ENCODE assay signal across 9 cellular contexts in the genomic region with DNA sequence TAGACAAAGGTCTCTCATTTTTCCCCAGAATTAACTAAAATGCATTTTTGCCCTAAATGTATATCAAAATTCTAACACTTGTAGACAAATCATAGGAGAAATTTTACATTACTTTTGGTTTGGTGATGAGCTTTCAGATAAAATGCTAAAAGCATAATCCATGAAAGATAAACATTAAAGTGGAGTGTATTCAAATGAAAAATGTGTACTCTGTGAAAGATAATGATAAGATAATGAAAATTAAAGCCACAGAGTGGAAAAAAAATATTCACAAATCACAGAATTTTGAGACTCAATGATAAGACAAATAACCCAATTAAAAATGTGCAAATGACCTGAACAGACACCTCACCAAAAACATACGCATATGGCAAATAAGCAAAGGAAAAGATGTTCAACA.
"Had no signal": no experiment of that assay in that cellular context is flagged by ENCODE, and none has a peak within 500 bp of the region (broad histone marks: within the 10 kb centered on the region; RNA-seq: fewer than 3 reads in every experiment).

No MANE protein-coding gene starts in this region.

- H3K36me3 ChIP-seq: HAP-1 had no signal

- H3K9ac ChIP-seq: GM23248 had no signal

- DNase-seq: GM23248, GOT3, H7, H9, HCEC 1CT, HFFc6 had no signal

- H3K4me2 ChIP-seq: GM23338 had no signal

- H2AFZ ChIP-seq: GM23248, GM23338 had no signal

- ATAC-seq: GM23338, HCT116 had no signal

- H3K4me1 ChIP-seq: HAP-1 had no signal

- H3K27ac ChIP-seq: GM23248 had no signal

- H3K4me3 ChIP-seq: GM23248, GM23338, HAP-1 had no signal

- H3K9me3 ChIP-seq: HAP-1 had no signal
